In genomic region chr19:33194527-33194883, GRCh38 we compare ENCODE assay signal across 9 cellular contexts. TPM values are rescaled to one million over a fixed set of nuclear protein-coding genes. Genes with fewer than 3 reads are reported as not detected.
DNase-seq lines count a peak whose midpoint lies in the region; TF ChIP-seq lines count a peak whose summit lies in the region.
"Had no signal": no experiment of that assay in that cellular context is flagged by ENCODE, and none has a peak within 500 bp of the region (broad histone marks: within the 10 kb centered on the region; RNA-seq: fewer than 3 reads in every experiment).

No MANE protein-coding gene starts in this region.

- H2BK120ac ChIP-seq in mesendoderm (ENCODE audit: low read depth, low read length): no peak overlapping the region

- H3K4me3 ChIP-seq in HEK293 (ENCODE audit: low read depth, low read length) (peak overlapping the region; percentile 47), ectodermal cell (ENCODE audit: insufficient read depth, low read depth, low read length) (peak overlapping the region; percentile 62), mesendoderm (ENCODE audit: low read length) (peak overlapping the region; percentile 50)

- peak overlapping the region; percentile 34 for H3K18ac ChIP-seq in mesendoderm (ENCODE audit: low read length)

- no peak overlapping the region for H2BK5ac ChIP-seq in mesendoderm (ENCODE audit: low read length)

- peak overlapping the region; percentile 95; the same call in 1 of the 2 replicates for H3K27ac ChIP-seq in HEK293 (ENCODE audit: extremely low read depth, low read depth, low read length)
- H3K27ac ChIP-seq in ectodermal cell (ENCODE audit: insufficient read depth, low read depth, low read length, poor library complexity, severe bottlenecking): no peak overlapping the region
- no peak overlapping the region for H3K27ac ChIP-seq in mesendoderm (ENCODE audit: low read depth, low read length)

- DNase-seq in 8988T (peak; percentile 57), mesendoderm (no peak), NCI-H2029 treated with DMSO at 0.1 percent for 48 hours (lab: John Stamatoyannopoulos, UW) (no peak), NOMO-1 treated with DMSO at 0.1 percent for 48 hours (lab: John Stamatoyannopoulos, UW; ENCODE audit: unreplicated experiment) (no peak), mesenteric fat pad (ENCODE audit: low spot score) (no peak)
- no peak for DNase-seq in effector CD8-positive, alpha-beta T cell (lab: John Stamatoyannopoulos, UW)

- no peaks in the 10 kb centered on the region for H3K79me2 ChIP-seq in mesendoderm (ENCODE audit: control insufficient read depth, insufficient read depth, low read length)

- WGBS in ectodermal cell, 2 experiments: 0% methylated on average over 59 of the region's 59 CpGs
- no CpG with 5 or more reads among the region's 59 CpGs for WGBS in mesendoderm (ENCODE audit: extremely low coverage, insufficient coverage, low lambda C conversion rate)

- H3K9ac ChIP-seq in mesendoderm (ENCODE audit: low read length): peak overlapping the region; percentile 76

- no peak overlapping the region for H3K4ac ChIP-seq in mesendoderm (ENCODE audit: low read depth, low read length)

- no peak overlapping the region for H3K23ac ChIP-seq in mesendoderm (ENCODE audit: low read length)

- H4K5ac ChIP-seq in mesendoderm (ENCODE audit: low read length): no peak overlapping the region

- peak overlapping the region; percentile 82 for H3K56ac ChIP-seq in mesendoderm (ENCODE audit: low read length)

- no peak for TF ChIP-seq CTCF in HEK293 (tag by site-specific recombination; IDR thresholded peaks at IDR 0.05)

- CTCF ChIA-PET in HEK293 (lab: Yijun Ruan, JAX): interaction anchor here (0.5 to 12.3 kb wide), 4 partner anchors 10 to 583 kb away, joined by 3 to 154 read pairs (median 40); no protein-coding TSS in a partner anchor

- H3K36me3 ChIP-seq in HEK293 (ENCODE audit: control insufficient read depth in 2 of 2, insufficient read depth in 1 of 2, low read length in 2 of 2) (peaks cover 27 to 31% of the 10 kb centered on the region in 2 experiments), ectodermal cell (ENCODE audit: control insufficient read depth, insufficient read depth, low read length) (peaks cover 2% of the 10 kb centered on the region), mesendoderm (ENCODE audit: control insufficient read depth, insufficient read depth, low read length) (no peaks in the 10 kb centered on the region)

- POLR2A ChIA-PET in HEK293 (lab: Yijun Ruan, JAX): interaction anchor here (0.9 kb wide), 1 partner anchor 10 kb away, joined by 5 read pairs; no protein-coding TSS in a partner anchor

- H3K4me2 ChIP-seq in mesendoderm (ENCODE audit: low read length): peak overlapping the region; percentile 21

- no peak overlapping the region for H2AK5ac ChIP-seq in mesendoderm (ENCODE audit: low read length)

- H3K4me1 ChIP-seq in HEK293 (ENCODE audit: control insufficient read depth, insufficient read depth, low read length) (peaks cover 11% of the 10 kb centered on the region), ectodermal cell (ENCODE audit: control insufficient read depth, insufficient read depth, low read length) (no peaks in the 10 kb centered on the region), mesendoderm (ENCODE audit: control insufficient read depth, low read depth, low read length) (no peaks in the 10 kb centered on the region)

- peaks cover 25% of the 10 kb centered on the region for H3K27me3 ChIP-seq in ectodermal cell (ENCODE audit: control insufficient read depth, insufficient read depth, low read length, poor library complexity, severe bottlenecking)
- no peaks in the 10 kb centered on the region for H3K27me3 ChIP-seq in mesendoderm (ENCODE audit: insufficient read depth, low read length, poor library complexity)

- no peaks in the 10 kb centered on the region for H3K79me1 ChIP-seq in mesendoderm (ENCODE audit: low read length)

- no peak overlapping the region for H2BK15ac ChIP-seq in mesendoderm (replicated peaks; ENCODE audit: low read depth)

- no peak overlapping the region for H4K8ac ChIP-seq in mesendoderm (ENCODE audit: low read depth, low read length)

- no peaks in the 10 kb centered on the region for H3K9me3 ChIP-seq in HEK293 (ENCODE audit: control insufficient read depth, insufficient read depth, low read depth, low read length)
- no peaks in the 10 kb centered on the region for H3K9me3 ChIP-seq in ectodermal cell (ENCODE audit: control insufficient read depth, low read length)

TF ChIP-seq in HEK293, 187 proteins besides CTCF, POLR2A, EP300 and RAD21:
- TF ChIP-seq ZBTB6 (tag by site-specific recombination; IDR thresholded peaks at IDR 0.05): peak; percentile 47; the same call in 1 of the 2 replicates
- TF ChIP-seq ZBTB44 (tag by site-specific recombination; IDR thresholded peaks at IDR 0.05): no peak
- no peak for TF ChIP-seq ZNF521 (tag by site-specific recombination; IDR thresholded peaks at IDR 0.05)
- no peak for TF ChIP-seq ZFP41 (tag by site-specific recombination; IDR thresholded peaks at IDR 0.05; ENCODE audit: borderline replicate concordance)
- TF ChIP-seq ZNF202 (tag by site-specific recombination; IDR thresholded peaks at IDR 0.05; ENCODE audit: borderline replicate concordance): no peak

RNA-seq across cellular contexts. Expression of gene LRP3, which starts 0.4 kb away (rescaled TPM):
- 36.3 TPM for polyA plus RNA-seq in ectodermal cell (2013, experiment 1 of 4)
- 28.0 TPM for polyA plus RNA-seq in ectodermal cell (2013, experiment 2 of 4)
- 25.7 TPM for polyA plus RNA-seq in ectodermal cell (2013, experiment 3 of 4)
- 20.7 TPM for polyA plus RNA-seq in ectodermal cell (2013, experiment 4 of 4)
- 23.6 TPM for polyA plus RNA-seq in mesendoderm (2013, experiment 1 of 2)
- polyA plus RNA-seq in mesendoderm (2013, experiment 2 of 2): 24.3 TPM
- total RNA-seq in mesenteric fat pad: 43.3 TPM

RNA-seq across cellular contexts. Expression of gene SLC7A10, which starts 31.1 kb away (rescaled TPM):
- polyA plus RNA-seq in ectodermal cell (2013, experiment 1 of 4): 1.2 TPM
- polyA plus RNA-seq in ectodermal cell (2013, experiment 2 of 4): 1.4 TPM
- 1.8 TPM for polyA plus RNA-seq in ectodermal cell (2013, experiment 3 of 4)
- 1.6 TPM for polyA plus RNA-seq in ectodermal cell (2013, experiment 4 of 4)
- polyA plus RNA-seq in mesendoderm (2013, experiment 1 of 2): 0.53 TPM
- polyA plus RNA-seq in mesendoderm (2013, experiment 2 of 2): 0.53 TPM
- total RNA-seq in mesenteric fat pad: 24.2 TPM
- total RNA-seq: NCI-H460 had no signal
